Comparison of ENCODE assay signal across 20 cellular contexts in the genomic region with DNA sequence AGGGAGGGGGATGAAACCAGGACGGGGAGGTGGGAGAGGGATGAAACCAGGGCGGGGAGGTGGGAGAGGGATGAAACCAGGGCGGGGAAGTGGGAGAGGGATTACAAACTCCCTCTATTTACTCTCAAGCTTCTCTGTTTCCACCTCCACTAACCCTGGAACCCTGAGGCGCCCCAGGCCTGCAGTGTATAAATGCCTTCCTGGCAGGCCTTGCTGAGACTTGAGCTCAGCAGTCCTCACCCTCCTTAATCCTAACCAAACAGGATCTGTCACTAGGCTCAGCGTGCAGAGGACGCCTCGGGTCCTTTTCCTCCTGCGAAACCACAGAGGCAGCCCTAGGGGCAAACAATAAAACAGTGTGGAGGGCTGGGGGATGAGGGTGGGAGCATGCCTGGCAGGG. TPM values are rescaled to one million over a fixed set of nuclear protein-coding genes. Genes with fewer than 3 reads are reported as not detected.
DNase-seq lines count a peak whose midpoint lies in the region; ATAC-seq and TF ChIP-seq lines count a peak whose summit lies in the region.
"Had no signal": no experiment of that assay in that cellular context is flagged by ENCODE, and none has a peak within 500 bp of the region (broad histone marks: within the 10 kb centered on the region; RNA-seq: fewer than 3 reads in every experiment).

No MANE protein-coding gene starts in this region.

- H4K91ac ChIP-seq in neuronal stem cell (ENCODE audit: low read depth, low read length, poor library complexity) = no peak overlapping the region

- H3K79me1 ChIP-seq in neuronal stem cell (ENCODE audit: low read depth, low read length) = no peaks in the 10 kb centered on the region

- H2BK120ac ChIP-seq in neuronal stem cell (ENCODE audit: low read depth, low read length) = no peak overlapping the region

- no peak overlapping the region for H3K4ac ChIP-seq in neuronal stem cell (ENCODE audit: low read length)

- no peak overlapping the region for H3K23ac ChIP-seq in neuronal stem cell (ENCODE audit: low read depth, low read length, poor library complexity)

- TF ChIP-seq CTCF in mucosa of descending colon (IDR thresholded peaks at IDR 0.05) = no peak

- DNase-seq in NCI-H82 treated with DMSO at 0.1 percent for 48 hours (lab: John Stamatoyannopoulos, UW; ENCODE audit: unreplicated experiment) = peak; percentile 88
- DNase-seq in epithelial cell of prostate (ENCODE audit: low read depth, low spot score) = peak; percentile 22
- peak; percentile 11 for DNase-seq in neuronal stem cell (ENCODE audit: low spot score)
- no peak for DNase-seq in occipital lobe (lab: John Stamatoyannopoulos, UW)
- DNase-seq in mucosa of descending colon = no peak
- DNase-seq in NCI-H526 treated with DMSO at 0.1 percent for 48 hours (lab: John Stamatoyannopoulos, UW) = no peak
- DNase-seq: activated B cell treated with CpG ODN at 0.5 μM for 24 hours; activated naive CD4-positive, alpha-beta T cell treated with Interleukin-2 at 50 U/mL for 16 hours; GM23248; hippocampal formation; KBM-7; NCI-H1417 treated with DMSO at 0.1 percent for 48 hours; right cardiac atrium; stimulated activated CD4-positive, alpha-beta T cell treated with anti-CD3 and anti-CD28 coated beads, Interleukin-1b, Interleukin-23, amount 100 ng/mL, for 48 hours had no signal

- H2AFZ ChIP-seq in neuronal stem cell (ENCODE audit: low read length) = no peak overlapping the region
- H2AFZ ChIP-seq: GM23248 had no signal

- WGBS in neuronal stem cell (ENCODE audit: extremely low coverage in 2 of 2, insufficient read length in 2 of 2, insufficient replicate concordance in 1 of 2), 2 donors = no CpG with 5 or more reads among the region's 8 CpGs

- H2BK12ac ChIP-seq in neuronal stem cell (ENCODE audit: low read length) = no peak overlapping the region

- H3K4me1 ChIP-seq in ES-I3 (ENCODE audit: insufficient read depth, low read length) (peaks cover 9% of the 10 kb centered on the region; the same call in 1 of the 2 replicates), neuronal stem cell (ENCODE audit: control insufficient read depth in 2 of 2, insufficient read depth in 1 of 2, low read depth in 1 of 2, low read length in 2 of 2) (no peaks in the 10 kb centered on the region), mucosa of descending colon (ENCODE audit: low read depth) (no peaks in the 10 kb centered on the region)

- no peak overlapping the region for H3K14ac ChIP-seq in neuronal stem cell (ENCODE audit: low read length)

- ATAC-seq in HG03571 (IDR thresholded peaks at IDR 0.05; ENCODE audit: unreplicated experiment) (no peak), mucosa of descending colon (no peak)
- ATAC-seq: right cardiac atrium had no signal

- H3K27me3 ChIP-seq in neuronal stem cell (ENCODE audit: control insufficient read depth in 3 of 3, insufficient read depth in 3 of 3, low read depth in 1 of 3, low read length in 3 of 3) = peaks cover 0 to 19% (median 0%) of the 10 kb centered on the region in 3 experiments

- H2BK15ac ChIP-seq in neuronal stem cell (ENCODE audit: low read length) = no peak overlapping the region

- H3K4me2 ChIP-seq in neuronal stem cell (ENCODE audit: insufficient read depth, low read length, poor library complexity, severe bottlenecking) = no peak overlapping the region

- H2AK5ac ChIP-seq in neuronal stem cell (ENCODE audit: low read depth, low read length) = no peak overlapping the region

- no peak overlapping the region for H4K8ac ChIP-seq in neuronal stem cell (ENCODE audit: low read depth, low read length)

- H3K9ac ChIP-seq in ES-I3 (ENCODE audit: low read depth, low read length) (peak overlapping the region; percentile 39; the same call in 1 of the 2 replicates), neuronal stem cell (ENCODE audit: low read depth, low read length, poor library complexity) (no peak overlapping the region)
- H3K9ac ChIP-seq: GM23248 had no signal

- H3K4me3 ChIP-seq in neuronal stem cell (ENCODE audit: low read length in 2 of 2) (no peak overlapping the region), mucosa of descending colon (no peak overlapping the region)
- H3K4me3 ChIP-seq: GM23248 had no signal

- no peak overlapping the region for H3K27ac ChIP-seq in epithelial cell of prostate
- H3K27ac ChIP-seq in neuronal stem cell (replicated peaks; ENCODE audit: low read length) = no peak overlapping the region
- H3K27ac ChIP-seq: GM23248 had no signal

- H3K36me3 ChIP-seq in ES-I3 (ENCODE audit: insufficient read depth, low read length) = no peaks in the 10 kb centered on the region
- H3K36me3 ChIP-seq in neuronal stem cell (replicated peaks in 1 of 2; ENCODE audit: control insufficient read depth in 2 of 2, insufficient read depth in 2 of 2, low read length in 2 of 2) = no peaks in the 10 kb centered on the region
- no peaks in the 10 kb centered on the region for H3K36me3 ChIP-seq in mucosa of descending colon (ENCODE audit: low read depth)

- H3K18ac ChIP-seq in neuronal stem cell (ENCODE audit: low read length) = no peak overlapping the region

- no peaks in the 10 kb centered on the region for H3K9me3 ChIP-seq in ES-I3 (ENCODE audit: control insufficient read depth, insufficient read depth, low read length)
- no peaks in the 10 kb centered on the region for H3K9me3 ChIP-seq in neuronal stem cell (replicated peaks in 1 of 2; ENCODE audit: control insufficient read depth in 2 of 2, insufficient read depth in 1 of 2, low read depth in 1 of 2, low read length in 2 of 2)
- H3K9me3 ChIP-seq in mucosa of descending colon = no peaks in the 10 kb centered on the region

- no peak overlapping the region for H2BK5ac ChIP-seq in neuronal stem cell (ENCODE audit: low read length)

- intact Hi-C loops in mucosa of descending colon (cut with DNase I, micrococcal nuclease) = no loop called here

RNA-seq across cellular contexts. Expression of a gene that starts 32.1 kb away (rescaled TPM):
- not detected for polyA plus RNA-seq in neuronal stem cell (2013, experiment 1 of 2)
- not detected for polyA plus RNA-seq in neuronal stem cell (2013, experiment 2 of 2)
- total RNA-seq in occipital lobe = not detected
- total RNA-seq in mucosa of descending colon = not detected
- total RNA-seq: activated B cell treated with CpG ODN at 0.5 μM for 24 hours, astrocyte, fibroblast of lung, GM23248, liver, right cardiac atrium had no signal
- polyA plus RNA-seq: fibroblast of lung, GM23248, liver, neural cell, right cardiac atrium had no signal

RNA-seq across cellular contexts. Expression of a gene that starts 44.6 kb away (rescaled TPM):
- polyA plus RNA-seq in neuronal stem cell (2013, experiment 1 of 2) = under 0.01 TPM
- under 0.01 TPM for polyA plus RNA-seq in neuronal stem cell (2013, experiment 2 of 2)
- total RNA-seq in occipital lobe (not detected), mucosa of descending colon (under 1 TPM in 2 of 3 donors, not detected in 1; under 0.01 TPM)
- total RNA-seq: astrocyte, fibroblast of lung, GM23248 had no signal
- polyA plus RNA-seq: fibroblast of lung, GM23248, liver, neural cell, right cardiac atrium had no signal

RNA-seq across cellular contexts. Expression of a gene that starts 52.5 kb away (rescaled TPM):
- polyA plus RNA-seq in neuronal stem cell (2013, experiment 1 of 2) = not detected
- not detected for polyA plus RNA-seq in neuronal stem cell (2013, experiment 2 of 2)
- not detected for total RNA-seq in occipital lobe
- total RNA-seq in mucosa of descending colon = not detected
- total RNA-seq: activated B cell treated with CpG ODN at 0.5 μM for 24 hours, astrocyte, fibroblast of lung, GM23248, liver, right cardiac atrium had no signal
- polyA plus RNA-seq: fibroblast of lung, GM23248, liver, neural cell, right cardiac atrium had no signal

Comparison
In these comparisons a context has a peak if more than half of its experiments do, and no peak if none do; other contexts are left out.
1. DNase-seq: peak in NCI-H82 treated with DMSO at 0.1 percent for 48 hours (single experiment), epithelial cell of prostate (single experiment) and neuronal stem cell (single experiment); none in occipital lobe (single experiment), mucosa of descending colon (0 of 3) and NCI-H526 treated with DMSO at 0.1 percent for 48 hours (single experiment).